Comparison of ENCODE assay signal across 8 cellular contexts in the genomic region with DNA sequence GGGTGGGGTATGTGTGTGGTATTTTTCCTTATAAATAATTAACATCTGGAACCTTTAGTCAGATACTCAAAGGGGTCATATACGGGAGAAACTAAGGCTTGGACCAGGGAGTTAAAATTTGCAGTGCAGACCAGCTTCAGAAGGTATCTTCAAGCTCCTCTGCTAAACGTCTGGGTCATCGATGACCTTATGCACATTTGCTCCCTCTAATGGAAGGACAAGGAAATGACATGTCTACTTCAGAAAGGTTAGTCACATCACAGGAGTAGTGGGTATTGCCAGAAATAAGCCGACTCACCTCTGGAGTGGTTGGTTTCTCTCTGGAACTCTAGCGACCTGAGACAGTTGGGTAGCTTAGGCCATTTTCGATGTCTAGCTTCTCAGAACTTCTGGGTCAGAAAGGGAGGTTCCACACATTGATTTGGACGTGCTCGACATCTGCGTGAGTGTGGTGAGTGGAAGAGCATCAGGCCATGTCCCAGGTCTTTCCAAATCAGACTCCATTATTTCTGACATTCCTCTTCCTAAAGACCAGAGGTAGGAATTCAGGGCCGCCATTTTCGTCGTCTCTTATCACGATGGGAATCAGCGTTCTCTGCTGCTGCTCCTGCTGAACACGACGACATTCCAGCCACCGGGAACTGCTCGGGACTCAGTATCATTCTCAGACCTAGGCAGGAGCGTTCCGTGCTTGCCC. TPM values are rescaled to one million over a fixed set of nuclear protein-coding genes. Genes with fewer than 3 reads are reported as not detected.
A peak's percentile ranks its signal among the peaks of the same experiment; 100 is the strongest.
DNase-seq lines count a peak whose midpoint lies in the region; ATAC-seq and TF ChIP-seq lines count a peak whose summit lies in the region.

No MANE protein-coding gene starts in this region.

- peak; percentile 64 for ATAC-seq in HG03432 (IDR thresholded peaks at IDR 0.05; ENCODE audit: unreplicated experiment)
- ATAC-seq in GM21528 (IDR thresholded peaks at IDR 0.05; ENCODE audit: low FRiP score, unreplicated experiment): no peak

- no peaks in the 10 kb centered on the region for H3K27me3 Mint-ChIP-seq in activated CD4-positive, alpha-beta memory T cell treated with anti-CD3 and anti-CD28 coated beads for 36 hours

- DNase-seq in AG09319 (ENCODE audit: extremely low read depth, low read depth): peak; percentile 49
- peak; percentile 27 to 86 for DNase-seq in NCI-H446 (lab: John Stamatoyannopoulos, UW)
- DNase-seq in activated CD4-positive, alpha-beta memory T cell treated with anti-CD3 and anti-CD28 coated beads for 36 hours: peak; percentile 57
- DNase-seq in fibroblast of villous mesenchyme (ENCODE audit: low read depth): peak; percentile 85
- peak; percentile 83 for DNase-seq in osteoblast (ENCODE audit: insufficient read length, low spot score, missing footprints)

- H2AFZ ChIP-seq in osteoblast (ENCODE audit: low read length): no peak overlapping the region

- H3K9me3 ChIP-seq in osteoblast (ENCODE audit: low read depth, low read length): no peaks in the 10 kb centered on the region

- H3K36me3 ChIP-seq in osteoblast (ENCODE audit: insufficient read depth, low read length): no peaks in the 10 kb centered on the region

- CTCF ChIA-PET in activated CD4-positive, alpha-beta memory T cell treated with anti-CD3 and anti-CD28 coated beads for 36 hours (lab: Charles Lee): interaction anchor here (0.5 to 6.7 kb wide), 48 partner anchors 10 to 499 kb away, joined by 3 to 200 read pairs (median 4); a partner anchor contains a TSS

- H3K27ac Mint-ChIP-seq in activated CD4-positive, alpha-beta memory T cell treated with anti-CD3 and anti-CD28 coated beads for 36 hours: no peak overlapping the region

- H3K4me2 ChIP-seq in osteoblast (ENCODE audit: insufficient read depth, low read length): peak overlapping the region; percentile 2

- H3K27me3 ChIP-seq in osteoblast (ENCODE audit: insufficient read depth, low read length): no peaks in the 10 kb centered on the region

- no peaks in the 10 kb centered on the region for H3K79me2 ChIP-seq in osteoblast (ENCODE audit: insufficient read depth, low read length)

- no peak overlapping the region for H3K4me3 Mint-ChIP-seq in activated CD4-positive, alpha-beta memory T cell treated with anti-CD3 and anti-CD28 coated beads for 36 hours

- H3K4me3 ChIP-seq in fibroblast of villous mesenchyme (ENCODE audit: low read depth, low read length) (no peak overlapping the region), osteoblast (ENCODE audit: insufficient read depth, low read length) (no peak overlapping the region)

- H3K36me3 Mint-ChIP-seq in activated CD4-positive, alpha-beta memory T cell treated with anti-CD3 and anti-CD28 coated beads for 36 hours: no peaks in the 10 kb centered on the region

- peaks cover 20% of the 10 kb centered on the region for H3K4me1 Mint-ChIP-seq in activated CD4-positive, alpha-beta memory T cell treated with anti-CD3 and anti-CD28 coated beads for 36 hours (ENCODE audit: low read depth)

- TF ChIP-seq CTCF in AG09319 (IDR thresholded peaks at IDR 0.05; ENCODE audit: low read depth, low read length) (peak; percentile 61), GM12874 (IDR thresholded peaks at IDR 0.05; ENCODE audit: insufficient read depth, low read depth, low read length) (peak; percentile 65), fibroblast of villous mesenchyme (IDR thresholded peaks at IDR 0.05; ENCODE audit: insufficient read depth, low read depth, low read length) (peak; percentile 77), osteoblast (IDR thresholded peaks at IDR 0.05; ENCODE audit: extremely low read depth, low read depth, low read length) (peak; percentile 73)

- no peaks in the 10 kb centered on the region for H3K9me3 Mint-ChIP-seq in activated CD4-positive, alpha-beta memory T cell treated with anti-CD3 and anti-CD28 coated beads for 36 hours

- intact Hi-C loops in activated CD4-positive, alpha-beta memory T cell treated with anti-CD3 and anti-CD28 coated beads for 36 hours (cut with micrococcal nuclease): loop anchor here (1.0 to 5.0 kb wide), 2 partner anchors 144 to 223 kb away; a partner anchor contains a TSS

- peaks cover 36% of the 10 kb centered on the region for H3K4me1 ChIP-seq in osteoblast (ENCODE audit: insufficient read depth, low read length)

- H4K20me1 ChIP-seq in osteoblast (ENCODE audit: insufficient read depth, low read length): no peaks in the 10 kb centered on the region

- peak overlapping the region; percentile 73 for H3K27ac ChIP-seq in osteoblast (ENCODE audit: low read depth, low read length)

- POLR2A ChIA-PET in activated CD4-positive, alpha-beta memory T cell treated with anti-CD3 and anti-CD28 coated beads for 36 hours (lab: Charles Lee): interaction anchor here (0.6 to 1.2 kb wide), 4 partner anchors 67 to 223 kb away, joined by 3 to 6 read pairs (median 4); a partner anchor contains a TSS

RNA-seq across cellular contexts. Expression of a gene that starts 31.8 kb away (rescaled TPM):
- total RNA-seq in activated CD4-positive, alpha-beta memory T cell treated with anti-CD3 and anti-CD28 coated beads for 36 hours: 10 to 100 TPM; 34.7 to 35.0 TPM
- total RNA-seq in fibroblast of villous mesenchyme: 11.3 and 18.1 TPM in 2 replicates
- 20.0 and 21.7 TPM in 2 replicates for total RNA-seq in osteoblast
